8 cellular contexts compared by ENCODE assay signal in the genomic region with DNA sequence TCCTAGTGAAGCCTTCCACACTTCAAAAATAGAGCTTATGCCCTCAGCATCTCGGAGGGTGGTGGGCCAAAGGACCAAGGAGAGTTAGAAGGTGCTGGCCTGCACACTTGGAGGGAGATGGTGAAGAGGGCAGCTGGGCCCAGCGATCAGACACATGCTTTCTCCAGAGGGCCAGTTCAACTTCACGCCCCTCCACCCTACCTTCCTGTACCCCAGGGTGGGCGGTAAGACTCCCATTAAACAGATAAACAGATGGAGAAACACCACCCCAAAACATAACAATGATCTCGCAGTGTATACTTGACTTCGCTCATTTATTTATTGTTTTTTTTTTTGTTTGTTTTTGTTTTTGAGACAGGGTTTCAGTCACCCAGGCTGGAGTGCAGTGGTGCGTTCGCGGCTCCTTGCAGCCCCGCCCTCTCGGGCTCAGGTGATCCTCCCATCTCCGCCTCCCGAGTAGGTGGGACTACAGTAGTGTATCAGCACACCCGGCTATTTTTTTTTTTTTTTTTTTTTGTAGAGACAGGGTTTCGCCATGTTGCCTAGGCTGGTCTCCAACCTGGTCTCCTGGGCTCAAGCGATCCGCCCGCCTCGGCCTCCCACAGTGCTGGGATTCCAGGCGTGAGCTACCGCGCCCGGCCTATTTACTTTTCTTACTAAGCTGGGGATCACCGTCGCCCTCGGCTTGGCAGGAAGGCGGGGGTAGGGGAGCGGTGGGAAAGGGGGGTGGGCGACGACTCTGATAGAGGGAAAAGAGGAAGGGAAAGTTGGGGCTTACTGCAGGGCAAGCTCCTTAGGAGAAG. TPM values are rescaled to one million over a fixed set of nuclear protein-coding genes. Genes with fewer than 3 reads are reported as not detected.
DNase-seq lines count a peak whose midpoint lies in the region; FAIRE-seq lines count a peak whose summit lies in the region.

No MANE protein-coding gene starts in this region.

- H3K36me3 Mint-ChIP-seq in T-helper 1 cell treated with Interleukin-12 subunit alpha and Interleukin-12 subunit beta and Interleukin-4 antibody, amounts not matched to agents 30 μg/mL and 1 μg/mL, for 36 hours (ENCODE audit: low read depth) = peaks cover 7% of the 10 kb centered on the region

- DNase-seq in DMS79 treated with DMSO at 0.1 percent for 48 hours (lab: John Stamatoyannopoulos, UW) (peak; percentile 42), H7 (peak; percentile 76), NCI-H1105 treated with DMSO at 0.1 percent for 48 hours (lab: John Stamatoyannopoulos, UW) (peak; percentile 59), small intestine (peak; percentile 91), hepatic stellate cell (ENCODE audit: low spot score) (no peak)

- peaks cover 20% of the 10 kb centered on the region for H3K4me1 ChIP-seq in iPS-15b (ENCODE audit: control insufficient read depth, insufficient read depth, low read length)
- peaks cover 0 to 2% of the 10 kb centered on the region in 2 donors for H3K4me1 ChIP-seq in small intestine (ENCODE audit: control insufficient read depth in 2 of 2, insufficient read depth in 1 of 2, low read depth in 1 of 2, low read length in 1 of 2)

- FAIRE-seq in small intestine (lab: Jason Lieb, UNC) = no peak

- H3K4me3 ChIP-seq in H7 (ENCODE audit: insufficient read depth, low read depth, low read length) (peak overlapping the region; percentile 72), iPS-15b (ENCODE audit: low read depth, low read length) (peak overlapping the region; percentile 81), small intestine (ENCODE audit: low read depth in 1 of 2, low read length in 2 of 2) (peak overlapping the region; percentile 86 to 98)

- H3K27me3 Mint-ChIP-seq in T-helper 1 cell treated with Interleukin-12 subunit alpha and Interleukin-12 subunit beta and Interleukin-4 antibody, amounts not matched to agents 30 μg/mL and 1 μg/mL, for 36 hours (ENCODE audit: low read depth) = no peaks in the 10 kb centered on the region

- H3K9me3 Mint-ChIP-seq in T-helper 1 cell treated with Interleukin-12 subunit alpha and Interleukin-12 subunit beta and Interleukin-4 antibody, amounts not matched to agents 30 μg/mL and 1 μg/mL, for 36 hours = no peaks in the 10 kb centered on the region

- WGBS in small intestine, 3 donors = 5 to 8% (median 7%) methylated on average over 30 of the region's 30 CpGs

- peak overlapping the region; percentile 78 for H3K27ac ChIP-seq in angular gyrus (ENCODE audit: low read depth, low read length)
- peak overlapping the region; percentile 88 to 94 for H3K27ac ChIP-seq in small intestine (ENCODE audit: low read depth in 1 of 2, low read length in 1 of 2)

- peaks cover 23% of the 10 kb centered on the region for H3K4me1 Mint-ChIP-seq in T-helper 1 cell treated with Interleukin-12 subunit alpha and Interleukin-12 subunit beta and Interleukin-4 antibody, amounts not matched to agents 30 μg/mL and 1 μg/mL, for 36 hours (ENCODE audit: low read depth)

- no peaks in the 10 kb centered on the region for H3K9me3 ChIP-seq in iPS-15b (ENCODE audit: control insufficient read depth, insufficient read depth, low read length)
- H3K9me3 ChIP-seq in small intestine (ENCODE audit: control insufficient read depth, low read depth) = no peaks in the 10 kb centered on the region

- H3K36me3 ChIP-seq in H7 (replicated peaks; ENCODE audit: control insufficient read depth, insufficient read depth, low read length) (peaks cover 5% of the 10 kb centered on the region), iPS-15b (ENCODE audit: control insufficient read depth, insufficient read depth, low read length) (peaks cover 11% of the 10 kb centered on the region), small intestine (ENCODE audit: control insufficient read depth in 2 of 2, insufficient read depth in 2 of 2, low read length in 2 of 2) (no peaks in the 10 kb centered on the region)

- H3K27ac Mint-ChIP-seq in T-helper 1 cell treated with Interleukin-12 subunit alpha and Interleukin-12 subunit beta and Interleukin-4 antibody, amounts not matched to agents 30 μg/mL and 1 μg/mL, for 36 hours = peak overlapping the region; percentile 87

- H3K9ac ChIP-seq in iPS-15b (ENCODE audit: low read depth, low read length) = peak overlapping the region; percentile 62

- H3K27me3 ChIP-seq in H7 (ENCODE audit: control insufficient read depth, insufficient read depth, low read length) = no peaks in the 10 kb centered on the region; the same call in 1 of the 2 replicates
- H3K27me3 ChIP-seq in iPS-15b (ENCODE audit: control insufficient read depth, insufficient read depth, low read length) = no peaks in the 10 kb centered on the region
- no peaks in the 10 kb centered on the region for H3K27me3 ChIP-seq in small intestine (ENCODE audit: control insufficient read depth in 2 of 2, insufficient read depth in 2 of 2, low read length in 2 of 2)

- H3K4me3 Mint-ChIP-seq in T-helper 1 cell treated with Interleukin-12 subunit alpha and Interleukin-12 subunit beta and Interleukin-4 antibody, amounts not matched to agents 30 μg/mL and 1 μg/mL, for 36 hours = peak overlapping the region; percentile 91

RNA-seq across cellular contexts. Expression of a gene that starts 1.8 kb away (rescaled TPM):
- total RNA-seq in H7 (2014; rRNA removed; shearing (Covaris generic)) = 0.30 and 0.45 TPM in 2 replicates
- polyA plus RNA-seq in small intestine = under 1 TPM in 1 of 3 donors, not detected in 2; 0.61 TPM

RNA-seq across cellular contexts. Expression of a gene that starts 17.1 kb away (rescaled TPM):
- 51.3 and 64.7 TPM in 2 replicates for total RNA-seq in H7 (2014; rRNA removed; shearing (Covaris generic))
- 10 to 100 TPM; 23.3 to 43.8 (median 25.7) TPM for polyA plus RNA-seq in small intestine

RNA-seq across cellular contexts. Expression of a gene that starts 28.9 kb away (rescaled TPM):
- 23.0 and 29.8 TPM in 2 replicates for total RNA-seq in H7 (2014; rRNA removed; shearing (Covaris generic))
- 10 to 100 TPM; 34.1 to 47.0 (median 35.1) TPM for polyA plus RNA-seq in small intestine

RNA-seq across cellular contexts. Expression of a gene that starts 30.9 kb away (rescaled TPM):
- total RNA-seq in H7 (2014; rRNA removed; shearing (Covaris generic)) = 5.2 and 6.1 TPM in 2 replicates
- 1 to 10 TPM; 1.1 to 4.4 (median 1.4) TPM for polyA plus RNA-seq in small intestine

RNA-seq across cellular contexts. Expression of a gene that starts 53.0 kb away (rescaled TPM):
- 144 and 180 TPM in 2 replicates for total RNA-seq in H7 (2014; rRNA removed; shearing (Covaris generic))
- 10 to 100 TPM; 66.7 to 68.1 (median 67.8) TPM for polyA plus RNA-seq in small intestine
